Comparison of ENCODE assay signal across 1 cellular context in genomic region chr10:101839002-101839401, GRCh38.
TF ChIP-seq lines count a peak whose summit lies in the region.

No MANE protein-coding gene starts in this region.

TF ChIP-seq in HCT116, 20 proteins besides CTCF, POLR2A, EP300 and RAD21:
- TF ChIP-seq ZNF274 (IDR thresholded peaks at IDR 0.05; ENCODE audit: low read depth, low read length) (no peak), EGR1 (IDR thresholded peaks at IDR 0.05; ENCODE audit: low read depth) (no peak), CEBPB (IDR thresholded peaks at IDR 0.05; ENCODE audit: low read depth) (no peak), SRF (IDR thresholded peaks at IDR 0.05; ENCODE audit: low read depth) (no peak), POLR2AphosphoS5 (IDR thresholded peaks at IDR 0.05; ENCODE audit: low read depth, low read length) (no peak), REST (IDR thresholded peaks at IDR 0.05; ENCODE audit: low read depth) (no peak), ELF1 (IDR thresholded peaks at IDR 0.05; ENCODE audit: borderline replicate concordance, low read depth) (no peak), SIN3A (IDR thresholded peaks at IDR 0.05; ENCODE audit: low read depth) (no peak), FOSL1 (IDR thresholded peaks at IDR 0.05; ENCODE audit: low read depth) (no peak), SP1 (IDR thresholded peaks at IDR 0.05; ENCODE audit: low read depth) (no peak), ZFX (IDR thresholded peaks at IDR 0.05) (no peak)
- TF ChIP-seq, protein P1, sequence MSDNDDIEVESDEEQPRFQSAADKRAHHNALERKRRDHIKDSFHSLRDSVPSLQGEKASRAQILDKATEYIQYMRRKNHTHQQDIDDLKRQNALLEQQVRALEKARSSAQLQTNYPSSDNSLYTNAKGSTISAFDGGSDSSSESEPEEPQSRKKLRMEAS (IDR thresholded peaks at IDR 0.05), result no peak
